In the genomic region with DNA sequence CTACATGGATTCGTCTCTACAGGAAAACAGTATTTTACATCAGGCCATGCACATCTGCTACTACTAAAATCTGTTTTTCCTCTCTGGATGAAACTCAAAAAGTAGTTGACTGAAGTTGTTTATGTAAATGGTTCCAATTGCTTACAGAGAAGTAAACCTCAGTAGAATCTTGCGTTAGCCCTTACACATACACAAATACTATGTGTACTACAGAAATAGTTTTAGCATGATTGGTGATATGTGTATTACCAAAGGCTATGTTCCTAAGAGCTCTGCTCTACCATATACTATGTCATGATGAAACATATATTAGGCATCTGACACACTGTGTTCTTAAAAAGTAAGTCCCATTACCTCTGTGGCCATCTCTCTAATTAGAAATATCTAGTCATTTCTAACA, we compare ENCODE assay signal across 1 cellular context.
TF ChIP-seq lines count a peak whose summit lies in the region.

No MANE protein-coding gene starts in this region.

TF ChIP-seq in SK-N-SH treated with all-trans-retinoic acid at 6 μM for 48 hours, 23 proteins besides CTCF, POLR2A, EP300 and RAD21 (continued from another document):
- TF ChIP-seq, protein P1, sequence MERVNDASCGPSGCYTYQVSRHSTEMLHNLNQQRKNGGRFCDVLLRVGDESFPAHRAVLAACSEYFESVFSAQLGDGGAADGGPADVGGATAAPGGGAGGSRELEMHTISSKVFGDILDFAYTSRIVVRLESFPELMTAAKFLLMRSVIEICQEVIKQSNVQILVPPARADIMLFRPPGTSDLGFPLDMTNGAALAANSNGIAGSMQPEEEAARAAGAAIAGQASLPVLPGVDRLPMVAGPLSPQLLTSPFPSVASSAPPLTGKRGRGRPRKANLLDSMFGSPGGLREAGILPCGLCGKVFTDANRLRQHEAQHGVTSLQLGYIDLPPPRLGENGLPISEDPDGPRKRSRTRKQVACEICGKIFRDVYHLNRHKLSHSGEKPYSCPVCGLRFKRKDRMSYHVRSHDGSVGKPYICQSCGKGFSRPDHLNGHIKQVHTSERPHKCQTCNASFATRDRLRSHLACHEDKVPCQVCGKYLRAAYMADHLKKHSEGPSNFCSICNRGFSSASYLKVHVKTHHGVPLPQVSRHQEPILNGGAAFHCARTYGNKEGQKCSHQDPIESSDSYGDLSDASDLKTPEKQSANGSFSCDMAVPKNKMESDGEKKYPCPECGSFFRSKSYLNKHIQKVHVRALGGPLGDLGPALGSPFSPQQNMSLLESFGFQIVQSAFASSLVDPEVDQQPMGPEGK (CRISPR knock-in tag; IDR thresholded peaks at IDR 0.05; ENCODE audit: borderline replicate concordance), result no peak
- TF ChIP-seq, protein P2, sequence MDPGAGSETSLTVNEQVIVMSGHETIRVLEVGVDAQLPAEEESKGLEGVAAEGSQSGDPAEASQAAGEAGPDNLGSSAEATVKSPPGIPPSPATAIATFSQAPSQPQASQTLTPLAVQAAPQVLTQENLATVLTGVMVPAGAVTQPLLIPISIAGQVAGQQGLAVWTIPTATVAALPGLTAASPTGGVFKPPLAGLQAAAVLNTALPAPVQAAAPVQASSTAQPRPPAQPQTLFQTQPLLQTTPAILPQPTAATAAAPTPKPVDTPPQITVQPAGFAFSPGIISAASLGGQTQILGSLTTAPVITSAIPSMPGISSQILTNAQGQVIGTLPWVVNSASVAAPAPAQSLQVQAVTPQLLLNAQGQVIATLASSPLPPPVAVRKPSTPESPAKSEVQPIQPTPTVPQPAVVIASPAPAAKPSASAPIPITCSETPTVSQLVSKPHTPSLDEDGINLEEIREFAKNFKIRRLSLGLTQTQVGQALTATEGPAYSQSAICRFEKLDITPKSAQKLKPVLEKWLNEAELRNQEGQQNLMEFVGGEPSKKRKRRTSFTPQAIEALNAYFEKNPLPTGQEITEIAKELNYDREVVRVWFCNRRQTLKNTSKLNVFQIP (CRISPR knock-in tag; IDR thresholded peaks at IDR 0.05; ENCODE audit: borderline replicate concordance, low read depth), result no peak
